28 cellular contexts compared by ENCODE assay signal in the genomic region with DNA sequence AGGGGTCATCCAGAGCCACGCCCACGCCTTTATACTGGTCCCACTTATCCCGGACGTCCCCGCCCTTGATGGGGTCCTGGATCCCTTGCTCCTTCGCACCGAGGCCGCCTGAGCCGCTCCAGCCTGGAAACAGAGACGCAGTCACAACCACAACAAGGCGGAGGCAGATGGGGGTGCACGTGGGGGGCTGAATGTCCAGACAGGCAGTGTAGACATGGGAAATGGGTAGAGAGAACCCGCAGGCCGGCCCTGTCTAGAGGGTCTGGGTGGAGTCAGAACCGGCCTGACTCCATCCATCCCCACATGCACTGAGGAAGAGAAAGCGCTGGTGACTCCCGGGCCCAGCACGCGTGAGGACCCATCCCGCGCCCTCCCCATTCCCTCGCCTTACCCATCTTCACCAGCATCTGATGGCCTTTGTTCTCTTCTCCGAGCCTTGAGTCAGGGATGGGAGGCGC. TPM values are rescaled to one million over a fixed set of nuclear protein-coding genes. Genes with fewer than 3 reads are reported as not detected.
"Had no signal": no experiment of that assay in that cellular context is flagged by ENCODE, and none has a peak within 500 bp of the region (broad histone marks: within the 10 kb centered on the region; RNA-seq: fewer than 3 reads in every experiment).

No MANE protein-coding gene starts in this region.

- DNase-seq: activated CD4-positive, alpha-beta T cell treated with anti-CD3 and anti-CD28 coated beads for 1 hour; activated CD4-positive, alpha-beta T cell treated with anti-CD3 and anti-CD28 coated beads, Interleukin-2, amount 50 U/mL, for 1 hour; activated CD8-positive, alpha-beta T cell treated with anti-CD3 and anti-CD28 coated beads, Interleukin-2, amount 10 ng/mL, durations not matched to agents 7 days and 5 days; activated naive CD8-positive, alpha-beta T cell treated with anti-CD3 and anti-CD28 coated beads for 36 hours; colonic mucosa; glutamatergic neuron; mesenchymal stem cell; mucosa of descending colon; occipital lobe; posterior cingulate gyrus; sigmoid colon; stimulated activated CD4-positive, alpha-beta T cell treated with anti-CD3 and anti-CD28 coated beads, Interleukin-15, amount 100 ng/mL, for 24 hours; stomach; transverse colon; WERI-Rb-1 had no signal

- H3K27me3 ChIP-seq: breast epithelium, colonic mucosa, esophagus muscularis mucosa, hepatocyte, sigmoid colon, stomach, suprapubic skin, transverse colon had no signal

- H3K4me2 ChIP-seq: hepatocyte, smooth muscle cell had no signal

- H3K27ac ChIP-seq: breast epithelium, colonic mucosa, esophagus muscularis mucosa, hepatocyte, sigmoid colon, stomach, suprapubic skin, transverse colon, WERI-Rb-1 had no signal

- H3K4me1 ChIP-seq: breast epithelium, colonic mucosa, esophagus muscularis mucosa, sigmoid colon, stomach, suprapubic skin, transverse colon had no signal

- H2AFZ ChIP-seq: hepatocyte had no signal

- H3K79me2 ChIP-seq: hepatocyte had no signal

- ATAC-seq: activated CD8-positive, alpha-beta T cell treated with anti-CD3 and anti-CD28 coated beads, Interleukin-2, amount 10 ng/mL, durations not matched to agents 7 days and 5 days; activated T-helper 17 cell treated with anti-CD3 and anti-CD28 coated beads, Interleukin-2, amount 50 U/mL, for 72 hours; mucosa of descending colon; stimulated activated memory B cell treated with anti-CD40 and anti-IgM and Interleukin-4, amounts not matched to agents 10 μg/mL and 1 μg/mL and 100 μg/mL, for 72 hours had no signal

- H3K4me3 ChIP-seq: breast epithelium, colonic mucosa, esophagus muscularis mucosa, hepatocyte, mucosa of descending colon, sigmoid colon, smooth muscle cell, stomach, suprapubic skin, transverse colon had no signal

- FAIRE-seq: astrocyte, frontal cortex, urothelium cell line had no signal

- H3K9me3 ChIP-seq: breast epithelium, colonic mucosa, esophagus muscularis mucosa, mucosa of descending colon, sigmoid colon, stomach, suprapubic skin, transverse colon had no signal

RNA-seq across cellular contexts. Expression of a gene that starts 23.3 kb away (rescaled TPM):
- total RNA-seq: activated CD8-positive, alpha-beta T cell treated with anti-CD3 and anti-CD28 coated beads, Interleukin-2, amount 10 ng/mL, durations not matched to agents 7 days and 5 days; activated T-helper 17 cell treated with anti-CD3 and anti-CD28 coated beads, Interleukin-2, amount 50 U/mL, for 72 hours; astrocyte; breast epithelium; colonic mucosa; esophagus muscularis mucosa; frontal cortex; hepatocyte; lower leg skin; mucosa of descending colon; occipital lobe; renal cortical epithelial cell; sigmoid colon; smooth muscle cell; stomach; suprapubic skin; transverse colon had no signal
- polyA plus RNA-seq: hepatocyte, neural cell, sigmoid colon, smooth muscle cell, stomach had no signal
